1 cellular context compared by ENCODE assay signal in the genomic region with DNA sequence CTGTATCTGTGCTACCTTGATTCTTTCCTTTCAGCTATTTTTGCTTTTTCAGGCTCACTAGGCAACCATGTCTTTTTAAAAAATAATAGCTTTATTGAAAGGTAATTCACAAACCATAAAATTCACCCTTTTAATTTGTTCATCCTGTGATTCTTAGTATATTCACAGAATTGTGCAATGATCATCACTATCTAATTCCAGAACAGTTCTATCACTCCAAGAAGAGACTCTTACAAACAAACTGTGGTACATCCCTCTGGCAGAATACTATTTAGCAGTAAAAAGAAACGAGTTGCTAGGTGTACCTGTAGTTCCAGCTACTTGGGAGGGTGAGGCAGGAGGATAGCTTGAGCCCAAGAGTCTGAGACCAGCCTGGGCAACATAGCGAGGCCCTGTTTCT.
TF ChIP-seq lines count a peak whose summit lies in the region.

No MANE protein-coding gene starts in this region.

TF ChIP-seq in HEK293, 187 proteins besides CTCF, POLR2A, EP300 and RAD21:
- TF ChIP-seq, protein P1, sequence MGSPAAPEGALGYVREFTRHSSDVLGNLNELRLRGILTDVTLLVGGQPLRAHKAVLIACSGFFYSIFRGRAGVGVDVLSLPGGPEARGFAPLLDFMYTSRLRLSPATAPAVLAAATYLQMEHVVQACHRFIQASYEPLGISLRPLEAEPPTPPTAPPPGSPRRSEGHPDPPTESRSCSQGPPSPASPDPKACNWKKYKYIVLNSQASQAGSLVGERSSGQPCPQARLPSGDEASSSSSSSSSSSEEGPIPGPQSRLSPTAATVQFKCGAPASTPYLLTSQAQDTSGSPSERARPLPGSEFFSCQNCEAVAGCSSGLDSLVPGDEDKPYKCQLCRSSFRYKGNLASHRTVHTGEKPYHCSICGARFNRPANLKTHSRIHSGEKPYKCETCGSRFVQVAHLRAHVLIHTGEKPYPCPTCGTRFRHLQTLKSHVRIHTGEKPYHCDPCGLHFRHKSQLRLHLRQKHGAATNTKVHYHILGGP (tag by site-specific recombination; IDR thresholded peaks at IDR 0.05): no peak
- TF ChIP-seq ZNF600 (tag by site-specific recombination; IDR thresholded peaks at IDR 0.05): 0 out of 2 replicates have a peak, but pooled peaks have one; percentile 19
TF ChIP-seq in HEK293: peak in this region for 1.
